In the genomic region with DNA sequence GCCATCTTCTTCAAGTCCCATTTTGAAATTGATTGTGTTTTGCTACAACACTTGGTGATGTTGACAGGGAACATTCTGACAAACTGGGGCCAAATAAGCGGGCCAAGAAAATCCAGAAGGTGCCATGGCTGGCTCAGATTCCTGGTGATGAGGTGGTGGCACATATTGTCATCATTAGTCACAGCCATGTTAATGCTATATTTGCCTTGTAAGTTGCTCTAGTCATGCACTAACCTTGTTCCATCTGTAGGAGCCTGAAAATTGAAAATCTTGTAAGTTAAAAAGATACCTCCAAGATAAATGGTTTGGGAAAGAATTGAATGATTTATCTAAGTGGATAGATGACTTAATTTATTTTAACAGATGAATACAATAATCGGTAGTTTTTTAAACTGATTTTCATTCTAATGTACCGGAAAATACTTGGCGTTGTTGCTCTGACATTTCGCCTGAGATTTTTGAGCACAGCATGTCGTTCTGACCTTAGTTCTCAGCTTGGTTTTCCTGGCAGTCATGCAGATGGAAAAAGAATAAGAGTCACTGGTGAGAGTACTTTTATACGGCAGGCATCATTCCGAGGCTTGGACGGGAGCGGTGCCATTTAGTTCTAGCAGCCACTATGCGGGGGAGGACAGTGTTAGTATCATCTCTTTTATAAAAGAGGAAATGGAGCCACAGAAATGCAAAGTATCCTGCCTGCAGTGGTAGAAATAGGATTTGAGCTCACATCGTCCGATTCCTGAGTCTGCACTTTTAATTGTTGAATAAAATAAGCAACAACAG, we compare ENCODE assay signal across 9 cellular contexts.
DNase-seq lines count a peak whose midpoint lies in the region; ATAC-seq and TF ChIP-seq lines count a peak whose summit lies in the region.
"Had no signal": no experiment of that assay in that cellular context is flagged by ENCODE, and none has a peak within 500 bp of the region (broad histone marks: within the 10 kb centered on the region; RNA-seq: fewer than 3 reads in every experiment).

No MANE protein-coding gene starts in this region.

- H3K9me3 ChIP-seq in smooth muscle cell (replicated peaks; ENCODE audit: low read depth) = no peaks in the 10 kb centered on the region

- ATAC-seq in GM21360 (IDR thresholded peaks at IDR 0.05; ENCODE audit: unreplicated experiment) = peak; percentile 55
- ATAC-seq in HG02763 (IDR thresholded peaks at IDR 0.05; ENCODE audit: unreplicated experiment) = no peak

- H3K79me2 ChIP-seq in smooth muscle cell (ENCODE audit: low read depth) = no peaks in the 10 kb centered on the region

- H4K20me1 ChIP-seq in smooth muscle cell (ENCODE audit: low read depth) = no peaks in the 10 kb centered on the region

- no peak overlapping the region for H3K4me3 ChIP-seq in fibroblast of the aortic adventitia (ENCODE audit: low read depth, low read length)
- H3K4me3 ChIP-seq in smooth muscle cell = no peak overlapping the region

- 54% methylated on average over 13 of the region's 13 CpGs for WGBS in smooth muscle cell (ENCODE audit: low lambda C conversion rate)

- H3K9ac ChIP-seq in smooth muscle cell (ENCODE audit: low read depth) = peak overlapping the region; percentile 84

- no peaks in the 10 kb centered on the region for H3K36me3 ChIP-seq in smooth muscle cell (ENCODE audit: low read depth)

- no peak overlapping the region for H3K4me3 Mint-ChIP-seq in activated naive CD4-positive, alpha-beta T cell treated with anti-CD3 and anti-CD28 coated beads for 36 hours

- H3F3A ChIP-seq in smooth muscle cell (ENCODE audit: low read depth) = peaks cover 8% of the 10 kb centered on the region

- intact Hi-C loops in activated naive CD4-positive, alpha-beta T cell treated with anti-CD3 and anti-CD28 coated beads for 36 hours (cut with micrococcal nuclease) = no loop called here

- H3K27me3 ChIP-seq in smooth muscle cell (ENCODE audit: low read depth) = no peaks in the 10 kb centered on the region

- no peak for TF ChIP-seq CTCF in fibroblast of the aortic adventitia (IDR thresholded peaks at IDR 0.05; ENCODE audit: insufficient read depth, low read length)
- peak; percentile 3 for TF ChIP-seq CTCF in smooth muscle cell (IDR thresholded peaks at IDR 0.05; ENCODE audit: borderline replicate concordance, insufficient read depth, poor library complexity, severe bottlenecking)

- no peaks in the 10 kb centered on the region for H3K4me1 Mint-ChIP-seq in activated naive CD4-positive, alpha-beta T cell treated with anti-CD3 and anti-CD28 coated beads for 36 hours (ENCODE audit: low read depth)

- no peaks in the 10 kb centered on the region for H3K36me3 Mint-ChIP-seq in activated naive CD4-positive, alpha-beta T cell treated with anti-CD3 and anti-CD28 coated beads for 36 hours (ENCODE audit: low read depth)

- no peak overlapping the region for H2AFZ ChIP-seq in smooth muscle cell (ENCODE audit: low read depth)

- H3K4me1 ChIP-seq in smooth muscle cell (ENCODE audit: low read depth) = peaks cover 3% of the 10 kb centered on the region

- H3K9me3 Mint-ChIP-seq in activated naive CD4-positive, alpha-beta T cell treated with anti-CD3 and anti-CD28 coated beads for 36 hours = no peaks in the 10 kb centered on the region

- H3K27ac Mint-ChIP-seq in activated naive CD4-positive, alpha-beta T cell treated with anti-CD3 and anti-CD28 coated beads for 36 hours = no peak overlapping the region

- H3K27ac ChIP-seq in smooth muscle cell (ENCODE audit: low read depth) = peak overlapping the region; percentile 97

- DNase-seq in OCI-M1 (lab: John Stamatoyannopoulos, UW) = peak; percentile 2
- peak; percentile 52 for DNase-seq in fibroblast of the aortic adventitia (ENCODE audit: low read depth)
- DNase-seq in smooth muscle cell (lab: John Stamatoyannopoulos, UW; ENCODE audit: unreplicated experiment) = no peak
- DNase-seq in activated naive CD4-positive, alpha-beta T cell treated with anti-CD3 and anti-CD28 coated beads for 36 hours = no peak
- DNase-seq in NCI-H1048 (lab: John Stamatoyannopoulos, UW) = no peak
- DNase-seq in NCI-H1436 treated with DMSO at 0.1 percent for 48 hours (lab: John Stamatoyannopoulos, UW) = no peak
- DNase-seq: H7 had no signal

- peaks cover 6% of the 10 kb centered on the region for H3K27me3 Mint-ChIP-seq in activated naive CD4-positive, alpha-beta T cell treated with anti-CD3 and anti-CD28 coated beads for 36 hours (ENCODE audit: low read depth)

- H3K4me2 ChIP-seq in smooth muscle cell = peak overlapping the region; percentile 68

- CTCF ChIA-PET in activated naive CD4-positive, alpha-beta T cell treated with anti-CD3 and anti-CD28 coated beads for 36 hours (lab: Charles Lee) = no interaction called here

Comparison
In these comparisons a context has a peak if more than half of its experiments do, and no peak if none do; other contexts are left out.
1. DNase-seq: peak in OCI-M1 (single experiment) and fibroblast of the aortic adventitia (single experiment); none in smooth muscle cell (single experiment), activated naive CD4-positive, alpha-beta T cell treated with anti-CD3 and anti-CD28 coated beads for 36 hours (single experiment), NCI-H1048 (single experiment) and NCI-H1436 treated with DMSO at 0.1 percent for 48 hours (single experiment).